ENCODE assay signal across 1 cellular context in the genomic region with DNA sequence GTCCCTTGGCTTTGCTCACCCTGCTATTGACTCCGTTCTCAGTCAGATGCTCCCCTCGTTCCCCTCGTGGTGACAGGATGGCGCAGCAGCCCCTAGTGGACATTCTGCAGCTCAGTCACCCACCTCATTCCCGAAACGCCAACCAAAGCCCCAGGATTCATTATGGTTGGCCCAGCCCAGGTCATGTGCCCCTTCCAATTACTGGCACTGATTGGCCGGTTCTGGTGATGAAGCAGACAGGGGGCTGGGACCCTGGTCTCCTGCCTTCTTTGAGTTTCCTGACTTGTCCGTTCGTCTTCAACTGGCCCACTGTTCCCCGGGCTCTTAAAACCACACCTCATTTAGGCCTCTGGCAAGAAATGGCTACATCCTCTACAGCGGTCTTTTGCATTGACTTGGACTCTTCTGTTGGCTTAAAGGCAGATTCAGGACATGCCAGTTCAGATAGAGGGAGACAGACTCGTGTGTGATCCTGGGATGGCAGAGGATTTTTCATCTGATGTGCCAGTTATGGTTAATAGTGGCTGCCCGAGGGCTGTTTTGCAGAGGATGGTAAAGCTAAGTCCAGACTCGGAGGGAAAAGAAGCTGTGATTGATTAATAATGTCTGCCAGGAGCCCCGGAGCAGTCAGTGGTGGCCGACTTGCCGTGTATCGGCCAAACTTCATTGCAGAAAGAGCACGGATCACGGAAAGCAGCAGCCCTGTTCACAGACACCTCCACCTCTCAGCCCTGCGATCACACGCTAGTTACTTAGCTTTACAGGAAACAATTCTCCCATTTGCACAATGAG.
TF ChIP-seq lines count a peak whose summit lies in the region.

No MANE protein-coding gene starts in this region.

TF ChIP-seq in HepG2, 621 proteins besides CTCF, POLR2A, EP300 and RAD21:
- TF ChIP-seq, protein P1, sequence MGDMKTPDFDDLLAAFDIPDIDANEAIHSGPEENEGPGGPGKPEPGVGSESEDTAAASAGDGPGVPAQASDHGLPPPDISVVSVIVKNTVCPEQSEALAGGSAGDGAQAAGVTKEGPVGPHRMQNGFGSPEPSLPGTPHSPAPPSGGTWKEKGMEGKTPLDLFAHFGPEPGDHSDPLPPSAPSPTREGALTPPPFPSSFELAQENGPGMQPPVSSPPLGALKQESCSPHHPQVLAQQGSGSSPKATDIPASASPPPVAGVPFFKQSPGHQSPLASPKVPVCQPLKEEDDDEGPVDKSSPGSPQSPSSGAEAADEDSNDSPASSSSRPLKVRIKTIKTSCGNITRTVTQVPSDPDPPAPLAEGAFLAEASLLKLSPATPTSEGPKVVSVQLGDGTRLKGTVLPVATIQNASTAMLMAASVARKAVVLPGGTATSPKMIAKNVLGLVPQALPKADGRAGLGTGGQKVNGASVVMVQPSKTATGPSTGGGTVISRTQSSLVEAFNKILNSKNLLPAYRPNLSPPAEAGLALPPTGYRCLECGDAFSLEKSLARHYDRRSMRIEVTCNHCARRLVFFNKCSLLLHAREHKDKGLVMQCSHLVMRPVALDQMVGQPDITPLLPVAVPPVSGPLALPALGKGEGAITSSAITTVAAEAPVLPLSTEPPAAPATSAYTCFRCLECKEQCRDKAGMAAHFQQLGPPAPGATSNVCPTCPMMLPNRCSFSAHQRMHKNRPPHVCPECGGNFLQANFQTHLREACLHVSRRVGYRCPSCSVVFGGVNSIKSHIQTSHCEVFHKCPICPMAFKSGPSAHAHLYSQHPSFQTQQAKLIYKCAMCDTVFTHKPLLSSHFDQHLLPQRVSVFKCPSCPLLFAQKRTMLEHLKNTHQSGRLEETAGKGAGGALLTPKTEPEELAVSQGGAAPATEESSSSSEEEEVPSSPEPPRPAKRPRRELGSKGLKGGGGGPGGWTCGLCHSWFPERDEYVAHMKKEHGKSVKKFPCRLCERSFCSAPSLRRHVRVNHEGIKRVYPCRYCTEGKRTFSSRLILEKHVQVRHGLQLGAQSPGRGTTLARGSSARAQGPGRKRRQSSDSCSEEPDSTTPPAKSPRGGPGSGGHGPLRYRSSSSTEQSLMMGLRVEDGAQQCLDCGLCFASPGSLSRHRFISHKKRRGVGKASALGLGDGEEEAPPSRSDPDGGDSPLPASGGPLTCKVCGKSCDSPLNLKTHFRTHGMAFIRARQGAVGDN (CRISPR knock-in tag; IDR thresholded peaks at IDR 0.05), result peak; percentile 12; the same call in 1 of the 2 replicates
- TF ChIP-seq ZNF552 (CRISPR knock-in tag; IDR thresholded peaks at IDR 0.05; ENCODE audit: borderline replicate concordance), result peak; percentile 98
- TF ChIP-seq NFYB (CRISPR knock-in tag; IDR thresholded peaks at IDR 0.05), result peak; percentile 48; the same call in 1 of the 2 replicates
- TF ChIP-seq ZNF574 (CRISPR knock-in tag; IDR thresholded peaks at IDR 0.05), result no peak
- TF ChIP-seq CREBL2 (CRISPR knock-in tag; IDR thresholded peaks at IDR 0.05; ENCODE audit: borderline replicate concordance), result no peak
- TF ChIP-seq NFYC (CRISPR knock-in tag; IDR thresholded peaks at IDR 0.05), result peak; percentile 71
- TF ChIP-seq POGZ (CRISPR knock-in tag; IDR thresholded peaks at IDR 0.05), result 0 out of 2 replicates have a peak, but pooled peaks have one; percentile 30
- TF ChIP-seq, protein P2, sequence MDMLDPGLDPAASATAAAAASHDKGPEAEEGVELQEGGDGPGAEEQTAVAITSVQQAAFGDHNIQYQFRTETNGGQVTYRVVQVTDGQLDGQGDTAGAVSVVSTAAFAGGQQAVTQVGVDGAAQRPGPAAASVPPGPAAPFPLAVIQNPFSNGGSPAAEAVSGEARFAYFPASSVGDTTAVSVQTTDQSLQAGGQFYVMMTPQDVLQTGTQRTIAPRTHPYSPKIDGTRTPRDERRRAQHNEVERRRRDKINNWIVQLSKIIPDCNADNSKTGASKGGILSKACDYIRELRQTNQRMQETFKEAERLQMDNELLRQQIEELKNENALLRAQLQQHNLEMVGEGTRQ (IDR thresholded peaks at IDR 0.05; ENCODE audit: low read depth, low read length), result peak; percentile 71
- TF ChIP-seq, protein P2 (CRISPR knock-in tag; IDR thresholded peaks at IDR 0.05; ENCODE audit: borderline replicate concordance), result peak; percentile 84; the same call in 1 of the 2 replicates
- peak; percentile 12; the same call in 1 of the 2 replicates for TF ChIP-seq ZNF263 (CRISPR knock-in tag; IDR thresholded peaks at IDR 0.05)
- TF ChIP-seq ZMYM4 (CRISPR knock-in tag; IDR thresholded peaks at IDR 0.05), result peak; percentile 64
- TF ChIP-seq, protein P3, sequence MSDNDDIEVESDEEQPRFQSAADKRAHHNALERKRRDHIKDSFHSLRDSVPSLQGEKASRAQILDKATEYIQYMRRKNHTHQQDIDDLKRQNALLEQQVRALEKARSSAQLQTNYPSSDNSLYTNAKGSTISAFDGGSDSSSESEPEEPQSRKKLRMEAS (IDR thresholded peaks at IDR 0.05), result 0 out of 2 replicates have a peak, but pooled peaks have one; percentile 17
- no peak for TF ChIP-seq ZBTB7A (CRISPR knock-in tag; IDR thresholded peaks at IDR 0.05)
- peak; percentile 18; the same call in 1 of the 2 replicates for TF ChIP-seq STAG1 (CRISPR knock-in tag; IDR thresholded peaks at IDR 0.05)
- TF ChIP-seq ZBTB39 (CRISPR knock-in tag; IDR thresholded peaks at IDR 0.05), result no peak
- TF ChIP-seq, protein P4, sequence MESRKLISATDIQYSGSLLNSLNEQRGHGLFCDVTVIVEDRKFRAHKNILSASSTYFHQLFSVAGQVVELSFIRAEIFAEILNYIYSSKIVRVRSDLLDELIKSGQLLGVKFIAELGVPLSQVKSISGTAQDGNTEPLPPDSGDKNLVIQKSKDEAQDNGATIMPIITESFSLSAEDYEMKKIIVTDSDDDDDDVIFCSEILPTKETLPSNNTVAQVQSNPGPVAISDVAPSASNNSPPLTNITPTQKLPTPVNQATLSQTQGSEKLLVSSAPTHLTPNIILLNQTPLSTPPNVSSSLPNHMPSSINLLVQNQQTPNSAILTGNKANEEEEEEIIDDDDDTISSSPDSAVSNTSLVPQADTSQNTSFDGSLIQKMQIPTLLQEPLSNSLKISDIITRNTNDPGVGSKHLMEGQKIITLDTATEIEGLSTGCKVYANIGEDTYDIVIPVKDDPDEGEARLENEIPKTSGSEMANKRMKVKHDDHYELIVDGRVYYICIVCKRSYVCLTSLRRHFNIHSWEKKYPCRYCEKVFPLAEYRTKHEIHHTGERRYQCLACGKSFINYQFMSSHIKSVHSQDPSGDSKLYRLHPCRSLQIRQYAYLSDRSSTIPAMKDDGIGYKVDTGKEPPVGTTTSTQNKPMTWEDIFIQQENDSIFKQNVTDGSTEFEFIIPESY (CRISPR knock-in tag; IDR thresholded peaks at IDR 0.05), result 0 out of 2 replicates have a peak, but pooled peaks have one; percentile 15
- peak; percentile 52 for TF ChIP-seq XRCC5 (optimal IDR thresholded peaks at IDR 0.05; ENCODE audit: low read length)
TF ChIP-seq in HepG2: peak in this region for 12.
